ENCODE assay signal across 8 cellular contexts in the genomic region with DNA sequence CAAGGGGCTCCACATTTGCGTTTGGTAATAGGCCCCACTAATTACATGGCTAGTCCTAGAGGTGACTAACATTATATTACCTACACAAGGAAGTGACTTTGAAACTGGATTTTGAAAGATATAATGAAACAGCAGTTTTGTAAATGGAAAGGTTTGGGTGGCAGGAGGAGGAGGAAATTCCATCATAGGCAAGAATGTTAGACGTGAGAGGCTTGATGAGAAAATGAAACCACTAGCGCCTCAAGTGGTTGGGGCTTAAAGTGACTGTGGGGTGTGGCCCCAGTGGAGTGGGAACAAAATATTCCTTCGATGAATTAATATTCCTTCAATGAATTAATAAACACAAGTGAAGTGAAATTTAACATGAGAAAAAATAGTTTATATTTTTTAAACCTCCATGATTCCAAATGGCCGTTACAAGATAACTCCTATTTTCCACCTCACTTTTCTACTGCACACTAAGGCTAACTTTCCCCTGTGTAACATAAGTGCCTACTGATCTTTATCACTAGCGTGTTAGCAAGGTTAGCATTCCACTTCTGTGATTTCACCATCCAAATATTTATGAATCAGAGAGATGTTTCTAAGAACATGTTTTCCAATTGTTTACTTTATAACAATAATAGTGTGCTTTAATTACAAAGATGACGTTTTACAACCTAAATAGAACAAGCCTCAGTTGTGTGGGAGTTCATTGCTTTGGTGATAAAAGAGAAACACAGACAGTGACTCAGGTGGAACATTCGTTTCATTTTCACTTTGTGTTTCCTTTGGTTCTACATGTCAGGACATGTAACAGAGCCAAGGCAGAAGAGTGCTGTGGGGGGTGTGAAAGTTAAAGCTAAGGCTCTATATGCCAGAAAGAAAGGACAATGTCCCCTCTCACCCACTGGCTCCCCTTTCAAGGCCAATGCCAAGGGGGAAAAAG. TPM values are rescaled to one million over a fixed set of nuclear protein-coding genes. Genes with fewer than 3 reads are reported as not detected.
DNase-seq lines count a peak whose midpoint lies in the region; ATAC-seq, FAIRE-seq and TF ChIP-seq lines count a peak whose summit lies in the region.

No MANE protein-coding gene starts in this region.

- H3K27me3 ChIP-seq in spleen (replicated peaks in 1 of 7), result peaks cover 0 to 14% (median 0%) of the 10 kb centered on the region in 7 donors

- H3K4me2 ChIP-seq in A549, result peak overlapping the region; percentile 55

- H3K4me1 ChIP-seq in A549 (peaks cover 31% of the 10 kb centered on the region), spleen (peaks cover 0 to 15% (median 12%) of the 10 kb centered on the region in 6 donors)

- TF ChIP-seq POLR2A in A549 (IDR thresholded peaks at IDR 0.05; ENCODE audit: low read length) (no peak), GM12892 (IDR thresholded peaks at IDR 0.05; ENCODE audit: low read depth, low read length) (peak; percentile 36; the same call in 1 of the 2 replicates), spleen (IDR thresholded peaks at IDR 0.05) (no peak)

- no peaks in the 10 kb centered on the region for H3K9me3 Mint-ChIP-seq in activated T-cell treated with anti-CD3 and anti-CD28 coated beads, Interleukin-2, amount 50 U/mL, for 72 hours
- peaks cover 11% of the 10 kb centered on the region for H3K9me3 Mint-ChIP-seq in glutamatergic neuron (ENCODE audit: unreplicated experiment)

- POLR2A ChIA-PET in A549 (lab: Yijun Ruan, JAX), result interaction anchor here (0.8 to 2.2 kb wide), 5 partner anchors 12 to 108 kb away, joined by 3 to 67 read pairs (median 8); a partner anchor contains a TSS

- no peaks in the 10 kb centered on the region for H3K36me3 Mint-ChIP-seq in activated T-cell treated with anti-CD3 and anti-CD28 coated beads, Interleukin-2, amount 50 U/mL, for 72 hours (ENCODE audit: insufficient read depth in 2 of 2)
- H3K36me3 Mint-ChIP-seq in glutamatergic neuron (ENCODE audit: unreplicated experiment), result no peaks in the 10 kb centered on the region

- H3K36me3 ChIP-seq in spleen, result no peaks in the 10 kb centered on the region

- H3K4me3 ChIP-seq in A549 (no peak overlapping the region; the same call in 2 of the 3 replicates), spleen (peak overlapping the region in 3 of 8 donors; percentile 13 to 41 (median 18))

- peaks cover 15% of the 10 kb centered on the region for H3K27me3 Mint-ChIP-seq in activated T-cell treated with anti-CD3 and anti-CD28 coated beads, Interleukin-2, amount 50 U/mL, for 72 hours (ENCODE audit: low read depth)
- H3K27me3 Mint-ChIP-seq in glutamatergic neuron (ENCODE audit: unreplicated experiment), result peaks cover 13% of the 10 kb centered on the region

- H3K4me1 Mint-ChIP-seq in activated T-cell treated with anti-CD3 and anti-CD28 coated beads, Interleukin-2, amount 50 U/mL, for 72 hours (ENCODE audit: low read depth), result peaks cover 45% of the 10 kb centered on the region
- peaks cover 16% of the 10 kb centered on the region for H3K4me1 Mint-ChIP-seq in glutamatergic neuron (ENCODE audit: low read depth, unreplicated experiment)

- peak overlapping the region; percentile 97 for H3K27ac Mint-ChIP-seq in activated T-cell treated with anti-CD3 and anti-CD28 coated beads, Interleukin-2, amount 50 U/mL, for 72 hours
- H3K27ac Mint-ChIP-seq in glutamatergic neuron (ENCODE audit: unreplicated experiment), result no peak overlapping the region

- H3K9me3 ChIP-seq in A549 (no peaks in the 10 kb centered on the region), spleen (no peaks in the 10 kb centered on the region)

- H3K4me3 Mint-ChIP-seq in activated T-cell treated with anti-CD3 and anti-CD28 coated beads, Interleukin-2, amount 50 U/mL, for 72 hours, result peak overlapping the region; percentile 63 to 86
- H3K4me3 Mint-ChIP-seq in glutamatergic neuron (ENCODE audit: unreplicated experiment), result no peak overlapping the region

- ATAC-seq in A549 (peak; percentile 86 to 87), HG02759 (IDR thresholded peaks at IDR 0.05; ENCODE audit: unreplicated experiment) (peak; percentile 92)
- ATAC-seq in activated T-cell treated with anti-CD3 and anti-CD28 coated beads, Interleukin-2, amount 50 U/mL, for 72 hours (replicated peaks in 1 of 2), result peak; percentile 90 to 92

- DNase-seq in A549 (ENCODE audit: low read depth in 1 of 2, low spot score in 1 of 2) (peak; percentile 62 to 85), GM12892 (ENCODE audit: insufficient read length) (peak; percentile 38), NCI-H1105 (lab: John Stamatoyannopoulos, UW) (peak; percentile 16), glutamatergic neuron (no peak), spleen (no peak), NCI-H1694 (lab: John Stamatoyannopoulos, UW) (no peak)
- DNase-seq in activated T-cell treated with anti-CD3 and anti-CD28 coated beads, Interleukin-2, amount 50 U/mL, for 72 hours, result peak; percentile 59 to 62

- peak; percentile 49 to 64; a peak in 4 of 5 replicates for TF ChIP-seq RAD21 in A549 (conservative IDR thresholded peaks at IDR 0.05 in 1 of 2, IDR thresholded peaks at IDR 0.05 in 1 of 2)

- peak overlapping the region; percentile 79 to 84 for H3K27ac ChIP-seq in A549
- H3K27ac ChIP-seq in spleen, result peak overlapping the region; percentile 9 to 75 (median 50)

- FAIRE-seq in A549 (lab: Jason Lieb, UNC) (peak; percentile 63), GM12892 (lab: Jason Lieb, UNC) (peak; percentile 94)

- CTCF ChIA-PET in A549 (lab: Yijun Ruan, JAX), result interaction anchor here (0.7 to 4.9 kb wide), 15 partner anchors 9 to 525 kb away, joined by 3 to 57 read pairs (median 5); a partner anchor contains a TSS

- WGBS in A549 (ENCODE audit: missing lambda C conversion rate), result 14% methylated on average over 8 of the region's 8 CpGs
- 29 to 35% (median 33%) methylated on average over 8 of the region's 8 CpGs for WGBS in spleen, 5 donors

- peak; percentile 69 for TF ChIP-seq CTCF in A549 (IDR thresholded peaks at IDR 0.05)
- TF ChIP-seq CTCF in glutamatergic neuron (IDR thresholded peaks at IDR 0.05; ENCODE audit: partially characterized antibody, unreplicated experiment), result peak; percentile 39
- TF ChIP-seq CTCF in spleen (IDR thresholded peaks at IDR 0.05 in 8 of 11, conservative IDR thresholded peaks at IDR 0.05 in 3 of 11), result peak in 8 of 11 experiments; percentile 15 to 56 (median 42)

- TF ChIP-seq EP300 in A549 (IDR thresholded peaks at IDR 0.05), result peak; percentile 57 to 60; a peak in 3 of 5 replicates

- intact Hi-C loops in spleen (cut with DNase I; ENCODE audit: low total_unique reads), result no loop called here

TF ChIP-seq in A549, 52 proteins besides CTCF, POLR2A, EP300 and RAD21 (continues in another document):
- TF ChIP-seq NR3C1 (IDR thresholded peaks at IDR 0.05) (no peak), EHMT2 (IDR thresholded peaks at IDR 0.05; ENCODE audit: low read depth) (no peak), NFE2L2 (conservative IDR thresholded peaks at IDR 0.05; ENCODE audit: low read length) (peak; percentile 32; the same call in 1 of the 2 replicates), KDM1A (IDR thresholded peaks at IDR 0.05; ENCODE audit: low read depth) (no peak), RNF2 (IDR thresholded peaks at IDR 0.05; ENCODE audit: borderline replicate concordance, low read depth) (no peak), MAZ (IDR thresholded peaks at IDR 0.05; ENCODE audit: borderline replicate concordance, low read depth, low read length) (no peak), HOXB5 (CRISPR knock-in tag; IDR thresholded peaks at IDR 0.05) (peak; percentile 55; the same call in 1 of the 2 replicates), ZFP36 (IDR thresholded peaks at IDR 0.05; ENCODE audit: borderline replicate concordance, partially characterized antibody) (peak; percentile 0), POLR2AphosphoS2 (conservative IDR thresholded peaks at IDR 0.05; ENCODE audit: low read length) (no peak)
- TF ChIP-seq, protein P1, sequence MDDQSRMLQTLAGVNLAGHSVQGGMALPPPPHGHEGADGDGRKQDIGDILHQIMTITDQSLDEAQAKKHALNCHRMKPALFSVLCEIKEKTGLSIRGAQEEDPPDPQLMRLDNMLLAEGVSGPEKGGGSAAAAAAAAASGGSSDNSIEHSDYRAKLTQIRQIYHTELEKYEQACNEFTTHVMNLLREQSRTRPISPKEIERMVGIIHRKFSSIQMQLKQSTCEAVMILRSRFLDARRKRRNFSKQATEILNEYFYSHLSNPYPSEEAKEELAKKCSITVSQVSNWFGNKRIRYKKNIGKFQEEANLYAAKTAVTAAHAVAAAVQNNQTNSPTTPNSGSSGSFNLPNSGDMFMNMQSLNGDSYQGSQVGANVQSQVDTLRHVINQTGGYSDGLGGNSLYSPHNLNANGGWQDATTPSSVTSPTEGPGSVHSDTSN (IDR thresholded peaks at IDR 0.05), result no peak
- TF ChIP-seq, protein P2, sequence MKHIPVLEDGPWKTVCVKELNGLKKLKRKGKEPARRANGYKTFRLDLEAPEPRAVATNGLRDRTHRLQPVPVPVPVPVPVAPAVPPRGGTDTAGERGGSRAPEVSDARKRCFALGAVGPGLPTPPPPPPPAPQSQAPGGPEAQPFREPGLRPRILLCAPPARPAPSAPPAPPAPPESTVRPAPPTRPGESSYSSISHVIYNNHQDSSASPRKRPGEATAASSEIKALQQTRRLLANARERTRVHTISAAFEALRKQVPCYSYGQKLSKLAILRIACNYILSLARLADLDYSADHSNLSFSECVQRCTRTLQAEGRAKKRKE (CRISPR knock-in tag; IDR thresholded peaks at IDR 0.05; ENCODE audit: low read depth), result no peak

RNA-seq across cellular contexts. Expression of a gene that starts 12.5 kb away (rescaled TPM):
- polyA plus RNA-seq in A549 (2011; rRNA removed), result 33.4 and 62.9 TPM in 2 replicates
- polyA plus RNA-seq in A549 (2012; cell fraction: cytosol; rRNA removed), result 29.2 and 44.9 TPM in 2 replicates
- 81.6 and 101 TPM in 2 replicates for polyA plus RNA-seq in A549 (2012; cell fraction: nucleus; rRNA removed)
- 4.4 to 5.0 TPM (median 4.7 TPM) in 3 replicates for polyA plus RNA-seq in A549 (2017; fragmentation: RNase III; extraction: RNeasy Plus Mini Kit Qiagen cat#74134 plus additional on column Dnase treatment)
- polyA minus RNA-seq in A549 (2011; rRNA and poly(A)+ RNA removed), result 106 and 171 TPM in 2 replicates
- 17.0 TPM for polyA plus RNA-seq in GM12892 (2012; ENCODE audit: missing spikeins)
- 100 to 1,000 TPM in 1 of 2 donors, 10 to 100 TPM in 1; 96.3 to 107 TPM for total RNA-seq in activated T-cell treated with anti-CD3 and anti-CD28 coated beads, Interleukin-2, amount 50 U/mL, for 72 hours
- total RNA-seq in glutamatergic neuron (ENCODE audit: unreplicated experiment), result 35.3 TPM
- 10 to 100 TPM in 3 of 7 donors, 1 to 10 TPM in 4; 1.4 to 31.8 (median 8.3) TPM for total RNA-seq in spleen
- 10 to 100 TPM in 1 of 3 donors, 1 to 10 TPM in 2; 2.4 to 10.7 (median 4.5) TPM for polyA plus RNA-seq in spleen

Comparison
In these comparisons a context has a peak if more than half of its experiments do, and no peak if none do; other contexts are left out.
1. DNase-seq: peak in A549 (2 of 2), GM12892 (single experiment), NCI-H1105 (single experiment) and activated T-cell treated with anti-CD3 and anti-CD28 coated beads, Interleukin-2, amount 50 U/mL, for 72 hours (2 of 2); none in glutamatergic neuron (single experiment), spleen (single experiment) and NCI-H1694 (single experiment).
2. Peak in every context shown above with its lines, with median percentiles within 50 percentile points of each other: ATAC-seq and CTCF ChIP-seq.